In the genomic region with DNA sequence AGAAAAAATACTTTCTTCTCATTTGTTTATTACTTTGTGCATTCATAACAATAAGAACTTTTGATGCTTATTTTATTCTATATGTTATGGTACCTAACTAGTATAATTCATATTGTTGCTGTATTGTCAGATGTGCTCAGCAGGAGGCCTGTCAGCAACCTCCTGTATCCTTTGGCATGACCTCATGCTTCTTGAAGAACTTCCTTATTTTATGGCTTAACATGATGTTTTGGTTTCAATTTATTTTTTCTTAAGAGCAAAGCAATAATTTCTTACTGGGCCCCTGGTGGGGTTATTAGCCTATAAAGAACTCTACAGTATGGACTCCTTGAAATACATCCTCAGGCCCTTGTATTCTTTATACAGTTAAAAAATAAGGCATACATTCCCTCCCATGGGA, we compare ENCODE assay signal across 26 cellular contexts. TPM values are rescaled to one million over a fixed set of nuclear protein-coding genes. Genes with fewer than 3 reads are reported as not detected.
"Had no signal": no experiment of that assay in that cellular context is flagged by ENCODE, and none has a peak within 500 bp of the region (broad histone marks: within the 10 kb centered on the region; RNA-seq: fewer than 3 reads in every experiment).

No MANE protein-coding gene starts in this region.

- H3K27ac Mint-ChIP-seq: endodermal cell; naive thymus-derived CD8-positive, alpha-beta T cell; stimulated activated effector memory CD8-positive, alpha-beta T cell treated with anti-CD3 and anti-CD28 coated beads, Interleukin-12 subunit alpha, Interleukin-12 subunit beta, amount 100 ng/mL, for 72 hours; type B pancreatic cell had no signal

- H3K4me3 Mint-ChIP-seq: endodermal cell; naive thymus-derived CD8-positive, alpha-beta T cell; stimulated activated effector memory CD8-positive, alpha-beta T cell treated with anti-CD3 and anti-CD28 coated beads, Interleukin-12 subunit alpha, Interleukin-12 subunit beta, amount 100 ng/mL, for 72 hours; type B pancreatic cell had no signal

- DNase-seq: effector CD4-positive, alpha-beta T cell; heart left ventricle; islet precursor cell; mammary epithelial cell; mucosa of descending colon; naive thymus-derived CD8-positive, alpha-beta T cell; psoas muscle; retina; right lobe of liver; stimulated activated CD4-positive, alpha-beta T cell treated with anti-CD3 and anti-CD28 coated beads, Interleukin-4, amount 100 ng/mL, for 1 hour; stimulated activated CD8-positive, alpha-beta memory T cell treated with anti-CD3 and anti-CD28 coated beads, Interleukin-4, amount 100 ng/mL, for 48 hours; stimulated activated naive CD8-positive, alpha-beta T cell treated with anti-CD3 and anti-CD28 coated beads, Interleukin-15, Interleukin-2, amounts not matched to agents 100 U/mL and 50 U/mL, for 24 hours; thyroid gland; uterus had no signal

- H3K9me3 Mint-ChIP-seq: stimulated activated effector memory CD8-positive, alpha-beta T cell treated with anti-CD3 and anti-CD28 coated beads, Interleukin-12 subunit alpha, Interleukin-12 subunit beta, amount 100 ng/mL, for 72 hours; type B pancreatic cell had no signal

- H3K4me1 Mint-ChIP-seq: endodermal cell; stimulated activated effector memory CD8-positive, alpha-beta T cell treated with anti-CD3 and anti-CD28 coated beads, Interleukin-12 subunit alpha, Interleukin-12 subunit beta, amount 100 ng/mL, for 72 hours had no signal

- H3K36me3 Mint-ChIP-seq: naive thymus-derived CD8-positive, alpha-beta T cell; stimulated activated effector memory CD8-positive, alpha-beta T cell treated with anti-CD3 and anti-CD28 coated beads, Interleukin-12 subunit alpha, Interleukin-12 subunit beta, amount 100 ng/mL, for 72 hours; type B pancreatic cell had no signal

RNA-seq across cellular contexts. Expression of gene GGTLC1, which starts 17.3 kb away (rescaled TPM):
- total RNA-seq: dermis microvascular lymphatic vessel endothelial cell; endodermal cell; endothelial cell of umbilical vein; fibroblast of lung; frontal cortex; glomerular endothelial cell; heart left ventricle; left lobe of liver; lower leg skin; mammary epithelial cell; naive thymus-derived CD8-positive, alpha-beta T cell; osteoblast; psoas muscle; right lobe of liver; suprapubic skin; uterus had no signal
